21 cellular contexts compared by ENCODE assay signal in genomic region chr2:207284556-207285450, GRCh38.
A peak's percentile ranks its signal among the peaks of the same experiment; 100 is the strongest.
DNase-seq lines count a peak whose midpoint lies in the region; TF ChIP-seq lines count a peak whose summit lies in the region.
"Had no signal": no experiment of that assay in that cellular context is flagged by ENCODE, and none has a peak within 500 bp of the region (broad histone marks: within the 10 kb centered on the region; RNA-seq: fewer than 3 reads in every experiment).

No MANE protein-coding gene starts in this region.

- no peak overlapping the region for H3K27ac ChIP-seq in HEK293 (ENCODE audit: extremely low read depth, low read depth, low read length)
- peak overlapping the region in 1 of 2 experiments; percentile 72; a peak in 2 of 4 replicates for H3K27ac ChIP-seq in SK-N-SH (ENCODE audit: low read depth in 2 of 2, low read length in 1 of 2)
- H3K27ac ChIP-seq in hepatocyte, result no peak overlapping the region
- H3K27ac ChIP-seq in esophagus muscularis mucosa (replicated peaks in 1 of 4), result no peak overlapping the region
- H3K27ac ChIP-seq: skin epidermis had no signal

- H3K36me3 ChIP-seq in HEK293 (ENCODE audit: control insufficient read depth in 2 of 2, insufficient read depth in 1 of 2, low read length in 2 of 2), result no peaks in the 10 kb centered on the region
- H3K36me3 ChIP-seq in SK-N-SH (replicated peaks in 1 of 2; ENCODE audit: control insufficient read depth in 1 of 2, insufficient read depth in 2 of 2, low read length in 1 of 2), result no peaks in the 10 kb centered on the region
- H3K36me3 ChIP-seq in hepatocyte (replicated peaks; ENCODE audit: insufficient read depth, low read depth), result no peaks in the 10 kb centered on the region
- H3K36me3 ChIP-seq in esophagus muscularis mucosa, result no peaks in the 10 kb centered on the region

- no peak for TF ChIP-seq POLR2A in esophagus muscularis mucosa (IDR thresholded peaks at IDR 0.05; ENCODE audit: low read depth)

- H4K20me1 ChIP-seq in SK-N-SH (ENCODE audit: insufficient read depth) (no peaks in the 10 kb centered on the region), hepatocyte (ENCODE audit: insufficient read depth, poor library complexity, severe bottlenecking) (no peaks in the 10 kb centered on the region)

- H3K4me1 ChIP-seq in HEK293 (ENCODE audit: control insufficient read depth, insufficient read depth, low read length) (no peaks in the 10 kb centered on the region), SK-N-SH (ENCODE audit: control insufficient read depth in 1 of 2, insufficient read depth in 2 of 2, low read depth in 1 of 2, low read length in 1 of 2) (peaks cover 5 to 40% of the 10 kb centered on the region in 2 experiments; a peak in 3 of 4 replicates), hepatocyte (ENCODE audit: insufficient read depth) (peaks cover 10% of the 10 kb centered on the region), esophagus muscularis mucosa (peaks cover 0 to 18% (median 16%) of the 10 kb centered on the region in 4 donors)

- H3K9me3 ChIP-seq in HEK293 (ENCODE audit: control insufficient read depth, insufficient read depth, low read depth, low read length), result no peaks in the 10 kb centered on the region
- H3K9me3 ChIP-seq in SK-N-SH, result no peaks in the 10 kb centered on the region
- no peaks in the 10 kb centered on the region for H3K9me3 ChIP-seq in hepatocyte (ENCODE audit: low read depth)
- no peaks in the 10 kb centered on the region for H3K9me3 ChIP-seq in esophagus muscularis mucosa

- TF ChIP-seq CTCF in HEK293 (tag by site-specific recombination; IDR thresholded peaks at IDR 0.05), result no peak
- TF ChIP-seq CTCF in SK-N-SH (IDR thresholded peaks at IDR 0.05), result no peak
- no peak for TF ChIP-seq CTCF in hepatocyte (IDR thresholded peaks at IDR 0.05; ENCODE audit: poor library complexity)
- TF ChIP-seq CTCF in esophagus muscularis mucosa (IDR thresholded peaks at IDR 0.05), result no peak

- no peaks in the 10 kb centered on the region for H3K9me2 ChIP-seq in SK-N-SH
- H3K9me2 ChIP-seq in hepatocyte (replicated peaks; ENCODE audit: insufficient read depth), result no peaks in the 10 kb centered on the region

- H2AFZ ChIP-seq in SK-N-SH (ENCODE audit: low read depth) (no peak overlapping the region), hepatocyte (no peak overlapping the region)

- H3K9ac ChIP-seq in SK-N-SH, result no peak overlapping the region

- no peak overlapping the region for H3K4me3 ChIP-seq in HEK293 (ENCODE audit: low read depth, low read length)
- H3K4me3 ChIP-seq in SK-N-SH (ENCODE audit: low read depth in 2 of 2, low read length in 1 of 2), result no peak overlapping the region
- no peak overlapping the region for H3K4me3 ChIP-seq in hepatocyte
- H3K4me3 ChIP-seq in esophagus muscularis mucosa, result no peak overlapping the region
- H3K4me3 ChIP-seq: skin epidermis had no signal

- CTCF ChIA-PET in HEK293 (lab: Yijun Ruan, JAX) (interaction anchor here (1.0 to 1.4 kb wide), 2 partner anchors 190 to 296 kb away, joined by 3 to 4 read pairs; no protein-coding TSS in a partner anchor), SK-N-SH (lab: Yijun Ruan, JAX) (interaction anchor here (1.1 to 1.9 kb wide), 4 partner anchors 19 to 484 kb away, joined by 3 to 6 read pairs (median 4); no protein-coding TSS in a partner anchor)

- TF ChIP-seq RAD21 in SK-N-SH (IDR thresholded peaks at IDR 0.05; ENCODE audit: low read length), result no peak

- intact Hi-C loops in esophagus muscularis mucosa (cut with DNase I), result no loop called here

- H3K4me2 ChIP-seq in SK-N-SH (no peak overlapping the region), hepatocyte (peak overlapping the region; percentile 42)

- no peaks in the 10 kb centered on the region for H3K27me3 ChIP-seq in SK-N-SH (ENCODE audit: insufficient read depth)
- peaks cover 25% of the 10 kb centered on the region for H3K27me3 ChIP-seq in hepatocyte
- no peaks in the 10 kb centered on the region for H3K27me3 ChIP-seq in esophagus muscularis mucosa

- no peak for TF ChIP-seq EP300 in SK-N-SH (IDR thresholded peaks at IDR 0.05; ENCODE audit: borderline replicate concordance in 1 of 2, low read depth in 1 of 2, low read length in 1 of 2)
- no peak for TF ChIP-seq EP300 in esophagus muscularis mucosa (IDR thresholded peaks at IDR 0.05)

- no peaks in the 10 kb centered on the region for H3F3A ChIP-seq in SK-N-SH (replicated peaks; ENCODE audit: insufficient read depth)

- WGBS in SK-N-SH (ENCODE audit: low lambda C conversion rate), result 82% methylated on average over 4 of the region's 4 CpGs
- 57% methylated on average over 4 of the region's 4 CpGs for WGBS in hepatocyte (ENCODE audit: low lambda C conversion rate, missing lambda C conversion rate)
- 95% methylated on average over 4 of the region's 4 CpGs for WGBS in esophagus muscularis mucosa

- DNase-seq in COR-L47 (lab: John Stamatoyannopoulos, UW), result peak; percentile 25
- DNase-seq in SK-N-SH, result no peak
- DNase-seq in hepatocyte (ENCODE audit: low spot score), result no peak
- no peak for DNase-seq in glomerular visceral epithelial cell (ENCODE audit: extremely low spot score)
- DNase-seq in esophagus muscularis mucosa (ENCODE audit: extremely low spot score), result no peak
- no peak for DNase-seq in medulla oblongata (ENCODE audit: extremely low spot score)
- DNase-seq: activated CD4-positive, alpha-beta T cell treated with anti-CD3 and anti-CD28 coated beads for 4 hours; activated CD8-positive, alpha-beta memory T cell treated with anti-CD3 and anti-CD28 coated beads, Interleukin-2, amount 50 U/mL, for 4 hours; activated naive CD4-positive, alpha-beta T cell; anterior cingulate cortex; cerebellar nuclear complex; DMS153; effector memory CD8-positive, alpha-beta T cell; GOT3; immature natural killer cell; NCI-H146; NCI-H524 treated with DMSO at 0.1 percent for 48 hours; posterior cingulate gyrus; stimulated activated CD4-positive, alpha-beta T cell treated with anti-CD3 and anti-CD28 coated beads, Interleukin-4, amount 100 ng/mL, for 24 hours had no signal

- H3K79me2 ChIP-seq in SK-N-SH (ENCODE audit: insufficient read depth) (no peaks in the 10 kb centered on the region), hepatocyte (no peaks in the 10 kb centered on the region)

- POLR2A ChIA-PET in HEK293 (lab: Yijun Ruan, JAX), result no interaction called here
- POLR2A ChIA-PET in SK-N-SH (lab: Yijun Ruan, JAX), result interaction anchor here (1.6 kb wide), 1 partner anchor 119 kb away, joined by 6 read pairs; the partner anchor contains the start of gene KLF7

TF ChIP-seq in HEK293, 187 proteins besides CTCF, POLR2A, EP300 and RAD21:
- TF ChIP-seq OSR2 (tag by site-specific recombination; IDR thresholded peaks at IDR 0.05) (peak; percentile 22; the same call in 1 of the 2 replicates), ZNF404 (tag by site-specific recombination; IDR thresholded peaks at IDR 0.05) (no peak)

TF ChIP-seq in SK-N-SH, 30 proteins besides CTCF, POLR2A, EP300 and RAD21:
- TF ChIP-seq ELF1 (IDR thresholded peaks at IDR 0.05) (no peak), ZBTB33 (IDR thresholded peaks at IDR 0.05; ENCODE audit: borderline replicate concordance, low read depth) (no peak), GATA2 (CRISPR knock-in tag; IDR thresholded peaks at IDR 0.05) (peak; percentile 9; the same call in 1 of the 2 replicates), FOXM1 (IDR thresholded peaks at IDR 0.05; ENCODE audit: low read depth) (no peak)
